ENCODE assay signal across 16 cellular contexts in genomic region chr3:128554465-128555097, GRCh38.
DNase-seq lines count a peak whose midpoint lies in the region; ATAC-seq lines count a peak whose summit lies in the region.
"Had no signal": no experiment of that assay in that cellular context is flagged by ENCODE, and none has a peak within 500 bp of the region (broad histone marks: within the 10 kb centered on the region; RNA-seq: fewer than 3 reads in every experiment).

No MANE protein-coding gene starts in this region.

- intact Hi-C loops in posterior vena cava (cut with DNase I) = loop anchor here in 1 of 2 donors (10.0 kb wide), 1 partner anchor 1850 kb away; no protein-coding TSS in a partner anchor

- ATAC-seq in GM21619 (IDR thresholded peaks at IDR 0.05; ENCODE audit: unreplicated experiment) = no peak
- no peak for ATAC-seq in GM19467 (IDR thresholded peaks at IDR 0.05; ENCODE audit: unreplicated experiment)

- peak; percentile 62 for DNase-seq in posterior vena cava (ENCODE audit: low spot score)
- DNase-seq in stimulated activated CD4-positive, alpha-beta T cell treated with anti-CD3 and anti-CD28 coated beads, Interleukin-15, amount 100 ng/mL, for 24 hours = no peak
- no peak for DNase-seq in NCI-H2081 treated with DMSO at 0.1 percent for 48 hours (lab: John Stamatoyannopoulos, UW)
- DNase-seq: activated CD4-positive, alpha-beta memory T cell treated with anti-CD3 and anti-CD28 coated beads, Interleukin-2, amount 10 ng/mL, durations not matched to agents 7 days and 5 days; activated T-cell treated with anti-CD3 and anti-CD28 coated beads, Interleukin-2, amount 50 U/mL, for 72 hours; amniotic stem cell; Karpas-422; NCI-H1105 treated with DMSO at 0.1 percent for 48 hours; NCI-H2171; stimulated activated CD4-positive, alpha-beta T cell treated with anti-CD3 and anti-CD28 coated beads, Interleukin-12 subunit alpha, Interleukin-12 subunit beta, amount 100 ng/mL, for 4 hours; stomach had no signal

- peaks cover 52% of the 10 kb centered on the region for H3K27me3 ChIP-seq in BLaER1
- peaks cover 30% of the 10 kb centered on the region for H3K27me3 ChIP-seq in HUES6 (ENCODE audit: control insufficient read depth, insufficient read depth, low read length)

- H3K27ac ChIP-seq in BLaER1 (no peak overlapping the region), HUES6 (ENCODE audit: low read depth, low read length) (no peak overlapping the region)

- H3K9ac ChIP-seq in BLaER1 (no peak overlapping the region), HUES6 (ENCODE audit: low read length) (no peak overlapping the region)

- peak overlapping the region; percentile 77 for H3K4me2 ChIP-seq in BLaER1

- no peaks in the 10 kb centered on the region for H3K36me3 ChIP-seq in BLaER1
- no peaks in the 10 kb centered on the region for H3K36me3 ChIP-seq in HUES6 (ENCODE audit: control insufficient read depth, insufficient read depth, low read length)
- H3K36me3 ChIP-seq: stomach had no signal

- H3K9me3 ChIP-seq in BLaER1 = peaks cover 9% of the 10 kb centered on the region
- no peaks in the 10 kb centered on the region for H3K9me3 ChIP-seq in HUES6 (ENCODE audit: control insufficient read depth, insufficient read depth, low read depth, low read length)
- H3K9me3 ChIP-seq in iPS-18c (ENCODE audit: control insufficient read depth, insufficient read depth, low read length) = no peaks in the 10 kb centered on the region
- H3K9me3 ChIP-seq: stomach had no signal

- no peaks in the 10 kb centered on the region for H4K20me1 ChIP-seq in BLaER1

- H3K4me1 ChIP-seq in BLaER1 (peaks cover 29% of the 10 kb centered on the region), HUES6 (ENCODE audit: control insufficient read depth, insufficient read depth, low read length) (peaks cover 23% of the 10 kb centered on the region)

- H3K4me3 ChIP-seq in BLaER1 (peak overlapping the region; percentile 58), HUES6 (ENCODE audit: low read depth, low read length) (peak overlapping the region; percentile 44; the same call in 1 of the 2 replicates), iPS-18c (ENCODE audit: insufficient read depth, low read depth, low read length) (peak overlapping the region; percentile 34; the same call in 1 of the 2 replicates)
- H3K4me3 ChIP-seq: stomach had no signal
